ENCODE assay signal across 16 cellular contexts in the genomic region with DNA sequence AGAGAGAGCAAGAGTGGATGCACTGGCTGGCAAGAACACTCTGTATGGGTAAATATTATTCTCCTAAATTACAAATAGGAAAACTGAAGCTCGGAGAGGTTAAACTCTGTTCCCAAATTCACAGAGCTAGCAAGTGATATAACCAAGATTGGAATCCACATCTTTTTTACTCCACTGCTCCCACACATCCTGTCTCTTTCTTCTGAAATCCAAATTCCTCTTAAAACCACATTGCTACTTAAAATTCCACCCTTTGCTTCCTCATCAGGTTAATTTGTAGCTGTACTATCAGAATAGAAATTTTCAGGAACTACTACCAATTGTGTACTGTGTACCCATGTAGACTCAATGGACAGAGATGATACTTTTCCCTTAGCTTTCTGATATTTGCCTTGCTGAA.
A peak's percentile ranks its signal among the peaks of the same experiment; 100 is the strongest.
DNase-seq lines count a peak whose midpoint lies in the region; ATAC-seq and TF ChIP-seq lines count a peak whose summit lies in the region.
"Had no signal": no experiment of that assay in that cellular context is flagged by ENCODE, and none has a peak within 500 bp of the region (broad histone marks: within the 10 kb centered on the region; RNA-seq: fewer than 3 reads in every experiment).

No MANE protein-coding gene starts in this region.

- H3K9ac ChIP-seq in Loucy (ENCODE audit: low read depth, low read length, poor library complexity, severe bottlenecking) (no peak overlapping the region), mesendoderm (ENCODE audit: low read length) (no peak overlapping the region)

- H3K36me3 ChIP-seq in Loucy (ENCODE audit: insufficient read depth, low read length) (no peaks in the 10 kb centered on the region), mesendoderm (ENCODE audit: control insufficient read depth, insufficient read depth, low read length) (no peaks in the 10 kb centered on the region)
- H3K36me3 ChIP-seq: transverse colon had no signal

- H3K79me1 ChIP-seq in mesendoderm (ENCODE audit: low read length), result no peaks in the 10 kb centered on the region

- H2BK5ac ChIP-seq in mesendoderm (ENCODE audit: low read length), result no peak overlapping the region

- WGBS in mesendoderm (ENCODE audit: extremely low coverage, insufficient coverage, low lambda C conversion rate), result no CpG with 5 or more reads among the region's 1 CpG

- H3K4me1 Mint-ChIP-seq in chondrocyte (ENCODE audit: low read depth), result peaks cover 49% of the 10 kb centered on the region
- peaks cover 17% of the 10 kb centered on the region for H3K4me1 Mint-ChIP-seq in mesothelial cell of epicardium
- H3K4me1 Mint-ChIP-seq: activated T-helper 17 cell treated with anti-CD3 and anti-CD28 coated beads, Interleukin-2, amount 50 U/mL, for 72 hours; memory B cell had no signal

- no peaks in the 10 kb centered on the region for H4K20me1 ChIP-seq in Loucy (ENCODE audit: insufficient read depth, low read length, poor library complexity, severe bottlenecking)

- no peaks in the 10 kb centered on the region for H3F3A ChIP-seq in Loucy (ENCODE audit: low read depth)

- peak overlapping the region; percentile 92 for H3K27ac Mint-ChIP-seq in chondrocyte (ENCODE audit: unreplicated experiment)
- H3K27ac Mint-ChIP-seq in mesothelial cell of epicardium, result peak overlapping the region; percentile 82
- H3K27ac Mint-ChIP-seq: activated T-helper 17 cell treated with anti-CD3 and anti-CD28 coated beads, Interleukin-2, amount 50 U/mL, for 72 hours; memory B cell had no signal

- no peak overlapping the region for H3K56ac ChIP-seq in mesendoderm (ENCODE audit: low read length)

- H3K4me2 ChIP-seq in Loucy (ENCODE audit: low read depth, low read length, poor library complexity, severe bottlenecking) (no peak overlapping the region), mesendoderm (ENCODE audit: low read length) (no peak overlapping the region)

- H3K27ac ChIP-seq in mesendoderm (ENCODE audit: low read depth, low read length), result no peak overlapping the region
- H3K27ac ChIP-seq: transverse colon had no signal

- ATAC-seq in GM18858 (IDR thresholded peaks at IDR 0.05; ENCODE audit: unreplicated experiment), result no peak
- ATAC-seq: activated T-helper 17 cell treated with anti-CD3 and anti-CD28 coated beads, Interleukin-2, amount 50 U/mL, for 72 hours had no signal

- no peak overlapping the region for H2BK120ac ChIP-seq in mesendoderm (ENCODE audit: low read depth, low read length)

- H3K4me1 ChIP-seq in Loucy (ENCODE audit: insufficient read depth, low read length, poor library complexity, severe bottlenecking) (no peaks in the 10 kb centered on the region), mesendoderm (ENCODE audit: control insufficient read depth, low read depth, low read length) (peaks cover 4% of the 10 kb centered on the region)

- no peak overlapping the region for H3K4me3 ChIP-seq in AG10803 (ENCODE audit: low read length)
- H3K4me3 ChIP-seq in Loucy (ENCODE audit: low read length, poor library complexity, severe bottlenecking), result no peak overlapping the region
- no peak overlapping the region for H3K4me3 ChIP-seq in mesendoderm (ENCODE audit: low read length)
- H3K4me3 ChIP-seq: transverse colon had no signal

- H3K23ac ChIP-seq in mesendoderm (ENCODE audit: low read length), result no peak overlapping the region

- peak; percentile 84 for DNase-seq in AG10803 (ENCODE audit: low read depth)
- DNase-seq in chondrocyte (ENCODE audit: low spot score), result no peak
- DNase-seq in mesothelial cell of epicardium (ENCODE audit: low spot score in 2 of 2, unreplicated experiment in 2 of 2), result no peak
- no peak for DNase-seq in foreskin melanocyte
- no peak for DNase-seq in occipital lobe (lab: John Stamatoyannopoulos, UW)
- DNase-seq in mesendoderm, result no peak
- DNase-seq: activated CD4-positive, alpha-beta T cell treated with anti-CD3 and anti-CD28 coated beads, Interleukin-2, amount 50 U/mL, for 4 hours; DMS153; NCI-H2029; NCI-H748 treated with DMSO at 0.1 percent for 48 hours; T1000; transverse colon had no signal

- H3K27me3 Mint-ChIP-seq in chondrocyte (ENCODE audit: low read depth) (no peaks in the 10 kb centered on the region), mesothelial cell of epicardium (ENCODE audit: low read depth) (peaks cover 7% of the 10 kb centered on the region)

- no peak overlapping the region for H3K18ac ChIP-seq in mesendoderm (ENCODE audit: low read length)

- H3K9me3 ChIP-seq in Loucy (ENCODE audit: insufficient read depth, low read depth, low read length), result no peaks in the 10 kb centered on the region
- H3K9me3 ChIP-seq: transverse colon had no signal

- H3K4me3 Mint-ChIP-seq in chondrocyte (ENCODE audit: unreplicated experiment) (no peak overlapping the region), mesothelial cell of epicardium (no peak overlapping the region)
- H3K4me3 Mint-ChIP-seq: activated T-helper 17 cell treated with anti-CD3 and anti-CD28 coated beads, Interleukin-2, amount 50 U/mL, for 72 hours; memory B cell had no signal

- no peak overlapping the region for H3K4ac ChIP-seq in mesendoderm (ENCODE audit: low read depth, low read length)

- H3K9me3 Mint-ChIP-seq in chondrocyte (ENCODE audit: low read depth) (no peaks in the 10 kb centered on the region), mesothelial cell of epicardium (no peaks in the 10 kb centered on the region)
- H3K9me3 Mint-ChIP-seq: activated T-helper 17 cell treated with anti-CD3 and anti-CD28 coated beads, Interleukin-2, amount 50 U/mL, for 72 hours had no signal

- H2AFZ ChIP-seq in Loucy (ENCODE audit: low read length), result peak overlapping the region; percentile 8; the same call in 1 of the 2 replicates

- H2AK5ac ChIP-seq in mesendoderm (ENCODE audit: low read length), result no peak overlapping the region

- H2BK15ac ChIP-seq in mesendoderm (replicated peaks; ENCODE audit: low read depth), result no peak overlapping the region

- H4K5ac ChIP-seq in mesendoderm (ENCODE audit: low read length), result no peak overlapping the region

- TF ChIP-seq CTCF in AG10803 (conservative IDR thresholded peaks at IDR 0.05; ENCODE audit: low read length) (no peak), Loucy (conservative IDR thresholded peaks at IDR 0.05; ENCODE audit: low read length) (no peak), chondrocyte (IDR thresholded peaks at IDR 0.05) (no peak), mesothelial cell of epicardium (IDR thresholded peaks at IDR 0.05; ENCODE audit: unreplicated experiment) (no peak)

- no peaks in the 10 kb centered on the region for H3K9me2 ChIP-seq in Loucy (replicated peaks; ENCODE audit: low read depth, low read length)

- no peak overlapping the region for H4K8ac ChIP-seq in mesendoderm (ENCODE audit: low read depth, low read length)

- H3K36me3 Mint-ChIP-seq in chondrocyte (ENCODE audit: low read depth) (no peaks in the 10 kb centered on the region), mesothelial cell of epicardium (no peaks in the 10 kb centered on the region)
- H3K36me3 Mint-ChIP-seq: memory B cell had no signal

- H3K27me3 ChIP-seq in Loucy (ENCODE audit: insufficient read depth, low read length, poor library complexity, severe bottlenecking), result no peaks in the 10 kb centered on the region
- H3K27me3 ChIP-seq in mesendoderm (ENCODE audit: insufficient read depth, low read length, poor library complexity), result no peaks in the 10 kb centered on the region
- H3K27me3 ChIP-seq: transverse colon had no signal

- H3K79me2 ChIP-seq in Loucy (ENCODE audit: insufficient read depth, low read length), result no peaks in the 10 kb centered on the region
- no peaks in the 10 kb centered on the region for H3K79me2 ChIP-seq in mesendoderm (ENCODE audit: control insufficient read depth, insufficient read depth, low read length)
